ENCODE assay signal across 1 cellular context in the genomic region with DNA sequence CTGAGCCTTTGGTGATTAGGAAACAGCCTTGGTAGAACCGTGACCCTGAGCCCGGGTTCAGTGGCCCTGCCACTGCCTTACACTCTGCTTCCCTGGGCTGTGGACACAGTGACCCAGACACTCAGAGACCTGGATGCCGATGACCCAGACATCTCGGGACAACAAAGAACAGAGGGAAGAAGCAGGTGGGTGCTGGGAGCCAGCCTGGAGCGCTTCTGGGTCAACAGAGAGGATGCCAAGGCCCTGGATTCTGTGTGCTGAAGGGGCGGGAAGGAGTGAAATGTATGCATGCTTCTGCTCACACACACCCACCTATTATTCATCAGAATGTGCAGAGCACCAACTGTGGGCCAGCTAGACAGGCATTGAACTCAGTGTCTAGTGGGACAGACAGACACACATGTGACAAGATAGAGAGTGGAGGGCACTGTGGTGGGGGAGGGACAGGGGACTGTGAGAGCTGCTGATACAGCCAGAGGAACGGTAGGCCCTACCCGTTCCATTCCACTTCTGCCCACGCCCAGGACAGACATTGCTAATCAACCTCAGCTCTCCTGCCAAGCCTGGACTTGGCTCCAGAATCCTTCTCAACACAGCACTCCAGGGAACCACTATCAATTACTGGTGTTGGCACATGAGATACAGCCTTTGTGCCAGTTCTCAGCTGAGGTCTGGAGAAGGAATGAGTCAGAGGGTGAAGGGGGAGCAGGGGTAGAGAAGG.
TF ChIP-seq lines count a peak whose summit lies in the region.

No MANE protein-coding gene starts in this region.

TF ChIP-seq in HEK293, 187 proteins besides CTCF, POLR2A, EP300 and RAD21 (continued from another document):
- TF ChIP-seq, protein P1, sequence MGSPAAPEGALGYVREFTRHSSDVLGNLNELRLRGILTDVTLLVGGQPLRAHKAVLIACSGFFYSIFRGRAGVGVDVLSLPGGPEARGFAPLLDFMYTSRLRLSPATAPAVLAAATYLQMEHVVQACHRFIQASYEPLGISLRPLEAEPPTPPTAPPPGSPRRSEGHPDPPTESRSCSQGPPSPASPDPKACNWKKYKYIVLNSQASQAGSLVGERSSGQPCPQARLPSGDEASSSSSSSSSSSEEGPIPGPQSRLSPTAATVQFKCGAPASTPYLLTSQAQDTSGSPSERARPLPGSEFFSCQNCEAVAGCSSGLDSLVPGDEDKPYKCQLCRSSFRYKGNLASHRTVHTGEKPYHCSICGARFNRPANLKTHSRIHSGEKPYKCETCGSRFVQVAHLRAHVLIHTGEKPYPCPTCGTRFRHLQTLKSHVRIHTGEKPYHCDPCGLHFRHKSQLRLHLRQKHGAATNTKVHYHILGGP (tag by site-specific recombination; IDR thresholded peaks at IDR 0.05) = no peak
- TF ChIP-seq EGR2 (tag by site-specific recombination; IDR thresholded peaks at IDR 0.05; ENCODE audit: low read depth) (0 out of 2 replicates have a peak, but pooled peaks have one; percentile 16), ZNF37A (tag by site-specific recombination; IDR thresholded peaks at IDR 0.05) (no peak), ZNF704 (tag by site-specific recombination; IDR thresholded peaks at IDR 0.05) (no peak), ZNF19 (tag by site-specific recombination; IDR thresholded peaks at IDR 0.05; ENCODE audit: low read depth) (no peak), ZNF423 (tag by site-specific recombination; IDR thresholded peaks at IDR 0.05) (no peak), SP3 (tag by site-specific recombination; IDR thresholded peaks at IDR 0.05) (no peak), KLF7 (tag by site-specific recombination; IDR thresholded peaks at IDR 0.05; ENCODE audit: borderline replicate concordance) (no peak), ZNF76 (tag by site-specific recombination; IDR thresholded peaks at IDR 0.05; ENCODE audit: borderline replicate concordance, low read depth) (no peak), ZBTB17 (tag by site-specific recombination; IDR thresholded peaks at IDR 0.05) (peak; percentile 89), YY1 (tag by site-specific recombination; IDR thresholded peaks at IDR 0.05) (no peak), ZNF670 (tag by site-specific recombination; IDR thresholded peaks at IDR 0.05; ENCODE audit: low read depth) (no peak), ZNF707 (tag by site-specific recombination; IDR thresholded peaks at IDR 0.05) (no peak), ZNF843 (tag by site-specific recombination; IDR thresholded peaks at IDR 0.05) (no peak), ZNF560 (tag by site-specific recombination; IDR thresholded peaks at IDR 0.05; ENCODE audit: borderline replicate concordance) (no peak), ZNF23 (tag by site-specific recombination; IDR thresholded peaks at IDR 0.05; ENCODE audit: borderline replicate concordance) (peak; percentile 61; the same call in 1 of the 2 replicates), FEZF1 (tag by site-specific recombination; IDR thresholded peaks at IDR 0.05) (no peak), ZNF777 (tag by site-specific recombination; IDR thresholded peaks at IDR 0.05; ENCODE audit: borderline replicate concordance) (no peak), ZNF776 (tag by site-specific recombination; IDR thresholded peaks at IDR 0.05; ENCODE audit: borderline replicate concordance) (no peak), ZNF335 (tag by site-specific recombination; conservative IDR thresholded peaks at IDR 0.05) (no peak), ZNF677 (tag by site-specific recombination; IDR thresholded peaks at IDR 0.05) (no peak), SCRT1 (tag by site-specific recombination; IDR thresholded peaks at IDR 0.05; ENCODE audit: borderline replicate concordance) (no peak), ZNF433 (tag by site-specific recombination; IDR thresholded peaks at IDR 0.05; ENCODE audit: low read depth) (no peak)
